ENCODE assay signal across 10 cellular contexts in genomic region chr14:53325176-53325806, GRCh38.
DNase-seq lines count a peak whose midpoint lies in the region; ATAC-seq and TF ChIP-seq lines count a peak whose summit lies in the region.
"Had no signal": no experiment of that assay in that cellular context is flagged by ENCODE, and none has a peak within 500 bp of the region (broad histone marks: within the 10 kb centered on the region; RNA-seq: fewer than 3 reads in every experiment).

No MANE protein-coding gene starts in this region.

- TF ChIP-seq CTCF in endodermal cell (conservative IDR thresholded peaks at IDR 0.05) (peak; percentile 77), psoas muscle (IDR thresholded peaks at IDR 0.05) (peak; percentile 6), ascending aorta (IDR thresholded peaks at IDR 0.05) (peak in 1 of 3 experiments; percentile 12), lower lobe of right lung (IDR thresholded peaks at IDR 0.05) (no peak)

- no peaks in the 10 kb centered on the region for H3K9me3 ChIP-seq in endodermal cell (ENCODE audit: control insufficient read depth, low read length)
- no peaks in the 10 kb centered on the region for H3K9me3 ChIP-seq in psoas muscle
- H3K9me3 ChIP-seq in ascending aorta: no peaks in the 10 kb centered on the region
- no peaks in the 10 kb centered on the region for H3K9me3 ChIP-seq in lower lobe of right lung

- intact Hi-C loops in psoas muscle (cut with DNase I): no loop called here
- intact Hi-C loops in ascending aorta (cut with DNase I): no loop called here
- intact Hi-C loops in lower lobe of right lung (cut with DNase I): no loop called here

- no peak overlapping the region for H3K27ac ChIP-seq in endodermal cell (ENCODE audit: low read depth, low read length)
- H3K27ac ChIP-seq in psoas muscle: no peak overlapping the region
- H3K27ac ChIP-seq in ascending aorta: no peak overlapping the region
- H3K27ac ChIP-seq in lower lobe of right lung: no peak overlapping the region
- H3K27ac ChIP-seq: parathyroid adenoma had no signal

- ATAC-seq in psoas muscle: no peak
- no peak for ATAC-seq in lower lobe of right lung

- H3K36me3 ChIP-seq in endodermal cell (ENCODE audit: control insufficient read depth, insufficient read depth, low read length) (no peaks in the 10 kb centered on the region), psoas muscle (ENCODE audit: insufficient read depth in 1 of 2, low read depth in 1 of 2) (no peaks in the 10 kb centered on the region), ascending aorta (no peaks in the 10 kb centered on the region), lower lobe of right lung (no peaks in the 10 kb centered on the region)

- H3K4me3 Mint-ChIP-seq in endodermal cell: no peak overlapping the region

- peaks cover 20% of the 10 kb centered on the region for H3K4me1 Mint-ChIP-seq in endodermal cell

- DNase-seq in NCI-H1105 treated with DMSO at 0.1 percent for 48 hours (lab: John Stamatoyannopoulos, UW): peak; percentile 17
- no peak for DNase-seq in NCI-H1105 (lab: John Stamatoyannopoulos, UW)
- DNase-seq in NCI-H748 treated with DMSO at 0.1 percent for 48 hours (lab: John Stamatoyannopoulos, UW): peak; percentile 18
- no peak for DNase-seq in endodermal cell
- no peak for DNase-seq in psoas muscle
- no peak for DNase-seq in ascending aorta (ENCODE audit: low spot score in 2 of 2)
- DNase-seq in lower lobe of right lung: no peak
- DNase-seq in activated CD4-positive, alpha-beta T cell treated with anti-CD3 and anti-CD28 coated beads, Interleukin-2, amount 50 U/mL, for 48 hours: no peak
- DNase-seq: activated CD4-positive, CD25-positive, alpha-beta regulatory T cell treated with anti-CD3 and anti-CD28 coated beads, Interleukin-2, amount 50 U/mL, for 72 hours had no signal

- no peak overlapping the region for H3K4me3 ChIP-seq in endodermal cell (ENCODE audit: low read length)
- no peak overlapping the region for H3K4me3 ChIP-seq in psoas muscle
- H3K4me3 ChIP-seq in ascending aorta: no peak overlapping the region
- no peak overlapping the region for H3K4me3 ChIP-seq in lower lobe of right lung

- peaks cover 8% of the 10 kb centered on the region for H3K4me1 ChIP-seq in endodermal cell (ENCODE audit: control insufficient read depth, insufficient read depth, low read length)
- no peaks in the 10 kb centered on the region for H3K4me1 ChIP-seq in psoas muscle
- no peaks in the 10 kb centered on the region for H3K4me1 ChIP-seq in ascending aorta
- no peaks in the 10 kb centered on the region for H3K4me1 ChIP-seq in lower lobe of right lung
- H3K4me1 ChIP-seq: parathyroid adenoma had no signal

- H3K27me3 Mint-ChIP-seq in endodermal cell (ENCODE audit: insufficient read depth): no peaks in the 10 kb centered on the region

- H3K36me3 Mint-ChIP-seq in endodermal cell (ENCODE audit: low read depth): peaks cover 3% of the 10 kb centered on the region

- peaks cover 8% of the 10 kb centered on the region for H3K9me3 Mint-ChIP-seq in endodermal cell

- no peaks in the 10 kb centered on the region for H3K27me3 ChIP-seq in endodermal cell (ENCODE audit: control insufficient read depth, insufficient read depth, low read length, poor library complexity, severe bottlenecking)
- no peaks in the 10 kb centered on the region for H3K27me3 ChIP-seq in psoas muscle (ENCODE audit: insufficient read depth in 3 of 3, low read length in 2 of 3)
- no peaks in the 10 kb centered on the region for H3K27me3 ChIP-seq in ascending aorta
- H3K27me3 ChIP-seq in lower lobe of right lung (ENCODE audit: low read depth): no peaks in the 10 kb centered on the region

- H3K9ac ChIP-seq in endodermal cell (ENCODE audit: extremely low read depth, low read length, poor library complexity, severe bottlenecking): no peak overlapping the region
- H3K9ac ChIP-seq: parathyroid adenoma had no signal

- no peak overlapping the region for H3K27ac Mint-ChIP-seq in endodermal cell

Comparison
In these comparisons a context has a peak if more than half of its experiments do, and no peak if none do; other contexts are left out.
1. DNase-seq: peak in NCI-H1105 treated with DMSO at 0.1 percent for 48 hours (single experiment) and NCI-H748 treated with DMSO at 0.1 percent for 48 hours (single experiment); none in NCI-H1105 (single experiment), endodermal cell (single experiment), psoas muscle (0 of 2), ascending aorta (0 of 2), lower lobe of right lung (single experiment) and activated CD4-positive, alpha-beta T cell treated with anti-CD3 and anti-CD28 coated beads, Interleukin-2, amount 50 U/mL, for 48 hours (0 of 2).